Comparison of ENCODE assay signal across 24 cellular contexts in genomic region chr17:60510031-60510430, GRCh38. TPM values are rescaled to one million over a fixed set of nuclear protein-coding genes. Genes with fewer than 3 reads are reported as not detected.
DNase-seq lines count a peak whose midpoint lies in the region; ATAC-seq and TF ChIP-seq lines count a peak whose summit lies in the region.
"Had no signal": no experiment of that assay in that cellular context is flagged by ENCODE, and none has a peak within 500 bp of the region (broad histone marks: within the 10 kb centered on the region; RNA-seq: fewer than 3 reads in every experiment).

No MANE protein-coding gene starts in this region.

- no peaks in the 10 kb centered on the region for H3K9me3 ChIP-seq in adrenal gland (replicated peaks in 1 of 3)
- H3K9me3 ChIP-seq in osteoblast (ENCODE audit: low read depth, low read length) = no peaks in the 10 kb centered on the region
- H3K9me3 ChIP-seq: Caco-2, SJCRH30 had no signal

- H2AFZ ChIP-seq in KMS-11 (ENCODE audit: low read depth) (no peak overlapping the region), osteoblast (ENCODE audit: low read length) (no peak overlapping the region)

- H3K9ac ChIP-seq in KMS-11 = no peak overlapping the region

- DNase-seq in adrenal gland (peak in 5 of 7 donors; percentile 24 to 49 (median 31)), osteoblast (ENCODE audit: insufficient read length, low spot score, missing footprints) (peak; percentile 10), GF-D8 (lab: John Stamatoyannopoulos, UW) (no peak), Kasumi-1 (lab: John Stamatoyannopoulos, UW) (no peak)
- DNase-seq: Caco-2; CD8-positive, alpha-beta T cell; H7; HFFc6; Karpas-422; MV-4-11; NCI-H1105; NCI-H1436 treated with DMSO at 0.1 percent for 48 hours; NCI-H187 treated with DMSO at 0.1 percent for 48 hours; NCI-H2107; NCI-H446; NCI-H524 treated with DMSO at 0.1 percent for 48 hours; NCI-H774; SJCRH30 had no signal

- H3K27ac ChIP-seq in KMS-11 (peak overlapping the region; percentile 74; the same call in 1 of the 2 replicates), adrenal gland (no peak overlapping the region), osteoblast (ENCODE audit: low read depth, low read length) (peak overlapping the region; percentile 17)
- H3K27ac ChIP-seq: C4-2B, SJCRH30 had no signal

- TF ChIP-seq CTCF in KMS-11 (conservative IDR thresholded peaks at IDR 0.05; ENCODE audit: low read depth, low read length) (no peak), adrenal gland (IDR thresholded peaks at IDR 0.05) (no peak), osteoblast (IDR thresholded peaks at IDR 0.05; ENCODE audit: extremely low read depth, low read depth, low read length) (no peak)

- TF ChIP-seq POLR2A in adrenal gland (IDR thresholded peaks at IDR 0.05) = no peak

- no peak for ATAC-seq in GM19463 (IDR thresholded peaks at IDR 0.05; ENCODE audit: unreplicated experiment)
- ATAC-seq in GM18511 (IDR thresholded peaks at IDR 0.05; ENCODE audit: unreplicated experiment) = no peak
- ATAC-seq: CD8-positive, alpha-beta T cell; Right ventricle myocardium inferior; SK-N-SH treated with all-trans-retinoic acid at 6 μM for 48 hours had no signal

- H3K4me2 ChIP-seq in KMS-11 = peak overlapping the region; percentile 65; the same call in 1 of the 2 replicates
- H3K4me2 ChIP-seq in osteoblast (ENCODE audit: insufficient read depth, low read length) = no peak overlapping the region

- H3K4me3 ChIP-seq in KMS-11 (IDR thresholded peaks at IDR 0.05; ENCODE audit: insufficient read depth, low read depth, low read length) (no peak overlapping the region), adrenal gland (no peak overlapping the region), osteoblast (ENCODE audit: insufficient read depth, low read length) (no peak overlapping the region)
- H3K4me3 ChIP-seq: SJCRH30 had no signal

- H4K20me1 ChIP-seq in KMS-11 (ENCODE audit: insufficient read depth) = no peaks in the 10 kb centered on the region
- peaks cover 50% of the 10 kb centered on the region for H4K20me1 ChIP-seq in osteoblast (ENCODE audit: insufficient read depth, low read length)

- H3K27me3 ChIP-seq in KMS-11 (ENCODE audit: insufficient read depth, low read depth) = no peaks in the 10 kb centered on the region
- H3K27me3 ChIP-seq in adrenal gland = no peaks in the 10 kb centered on the region
- H3K27me3 ChIP-seq in osteoblast (ENCODE audit: insufficient read depth, low read length) = no peaks in the 10 kb centered on the region
- H3K27me3 ChIP-seq: SJCRH30 had no signal

- peaks cover 60% of the 10 kb centered on the region for H3K4me1 ChIP-seq in KMS-11 (ENCODE audit: low read depth, poor library complexity, severe bottlenecking)
- H3K4me1 ChIP-seq in adrenal gland (replicated peaks in 1 of 2) = peaks cover 9 to 43% of the 10 kb centered on the region in 2 donors
- H3K4me1 ChIP-seq in osteoblast (ENCODE audit: insufficient read depth, low read length) = peaks cover 13% of the 10 kb centered on the region
- H3K4me1 ChIP-seq: Caco-2, SJCRH30 had no signal

- peaks cover 57% of the 10 kb centered on the region for H3K79me2 ChIP-seq in KMS-11 (ENCODE audit: insufficient read depth, low read depth)
- peaks cover 90% of the 10 kb centered on the region for H3K79me2 ChIP-seq in osteoblast (ENCODE audit: insufficient read depth, low read length)

- H3K36me3 ChIP-seq in KMS-11 (ENCODE audit: insufficient read depth) = no peaks in the 10 kb centered on the region
- H3K36me3 ChIP-seq in adrenal gland (replicated peaks in 1 of 2) = peaks cover 0 to 8% of the 10 kb centered on the region in 2 donors
- H3K36me3 ChIP-seq in osteoblast (ENCODE audit: insufficient read depth, low read length) = peaks cover 29% of the 10 kb centered on the region

- WGBS in adrenal gland, 4 donors = 69 to 70% (median 69%) methylated on average over 4 of the region's 4 CpGs

- intact Hi-C loops in adrenal gland (cut with DNase I) = no loop called here

RNA-seq across cellular contexts. Expression of gene APPBP2, which starts 16.0 kb away (rescaled TPM):
- 10 to 100 TPM; 18.8 to 63.4 (median 41.3) TPM for total RNA-seq in adrenal gland
- 10 to 100 TPM in 1 of 3 donors, 1 to 10 TPM in 2; 5.5 to 36.8 (median 6.8) TPM for polyA plus RNA-seq in adrenal gland
- 49.2 and 49.9 TPM in 2 replicates for total RNA-seq in osteoblast

Comparison
In these comparisons a context has a peak if more than half of its experiments do, and no peak if none do; other contexts are left out.
1. H3K27ac ChIP-seq: peak in KMS-11 (single experiment) and osteoblast (single experiment); none in adrenal gland (0 of 5).
2. DNase-seq: peak in adrenal gland (5 of 7) and osteoblast (single experiment); none in GF-D8 (single experiment) and Kasumi-1 (0 of 2).